In genomic region chr14:71594828-71595227, GRCh38 we compare ENCODE assay signal across 11 cellular contexts.
DNase-seq lines count a peak whose midpoint lies in the region; ATAC-seq, FAIRE-seq and TF ChIP-seq lines count a peak whose summit lies in the region.
"Had no signal": no experiment of that assay in that cellular context is flagged by ENCODE, and none has a peak within 500 bp of the region (broad histone marks: within the 10 kb centered on the region; RNA-seq: fewer than 3 reads in every experiment).

No MANE protein-coding gene starts in this region.

- H3K9ac ChIP-seq in HepG2 (ENCODE audit: insufficient read depth, low read depth, low read length) (no peak overlapping the region), mammary epithelial cell (ENCODE audit: insufficient read depth, low read length) (no peak overlapping the region)
- H3K9ac ChIP-seq: BLaER1 treated with 17β-estradiol and CSF1 and Interleukin-3, amounts not matched to agents 10 nM and 100 nM had no signal

- peaks cover 22% of the 10 kb centered on the region for H3K36me3 Mint-ChIP-seq in activated CD4-positive, alpha-beta memory T cell treated with anti-CD3 and anti-CD28 coated beads, Interleukin-2, amount 10 ng/mL, durations not matched to agents 7 days and 5 days (ENCODE audit: low read depth)

- H3K36me3 ChIP-seq in HepG2 (replicated peaks in 1 of 2; ENCODE audit: control insufficient read depth in 1 of 2, insufficient read depth in 2 of 2, low read length in 2 of 2) (no peaks in the 10 kb centered on the region), right lobe of liver (no peaks in the 10 kb centered on the region), mammary epithelial cell (ENCODE audit: insufficient read depth, low read length) (no peaks in the 10 kb centered on the region)

- 52% methylated on average over 3 of the region's 3 CpGs for WGBS in HepG2 (ENCODE audit: low lambda C conversion rate)
- WGBS in right lobe of liver (ENCODE audit: insufficient coverage, low coverage, low lambda C conversion rate, missing lambda C conversion rate), result 88% methylated on average over 1 of the region's 3 CpGs
- WGBS in mammary epithelial cell (ENCODE audit: low coverage, missing lambda C conversion rate), result 90% methylated on average over 3 of the region's 3 CpGs

- peak overlapping the region; percentile 37 for H3K27ac Mint-ChIP-seq in activated CD4-positive, alpha-beta memory T cell treated with anti-CD3 and anti-CD28 coated beads, Interleukin-2, amount 10 ng/mL, durations not matched to agents 7 days and 5 days
- H3K27ac Mint-ChIP-seq: WTC11 had no signal

- POLR2A ChIA-PET in HepG2 (lab: Yijun Ruan, JAX), result no interaction called here
- POLR2A ChIA-PET in activated CD4-positive, alpha-beta memory T cell treated with anti-CD3 and anti-CD28 coated beads, Interleukin-2, amount 10 ng/mL, durations not matched to agents 7 days and 5 days (lab: Charles Lee), result interaction anchor here (1.0 to 1.5 kb wide), 3 partner anchors 40 to 273 kb away, joined by 3 to 6 read pairs (median 4); no protein-coding TSS in a partner anchor

- H4K20me1 ChIP-seq in HepG2 (ENCODE audit: insufficient read depth, low read length), result no peaks in the 10 kb centered on the region
- H4K20me1 ChIP-seq in mammary epithelial cell (ENCODE audit: insufficient read depth, low read length), result peaks cover 2% of the 10 kb centered on the region

- dilution Hi-C loops in mammary epithelial cell (cut with HindIII; ENCODE audit: low sequenced_read_pairs), result no loop called here

- H3K27me3 Mint-ChIP-seq in activated CD4-positive, alpha-beta memory T cell treated with anti-CD3 and anti-CD28 coated beads, Interleukin-2, amount 10 ng/mL, durations not matched to agents 7 days and 5 days, result no peaks in the 10 kb centered on the region

- TF ChIP-seq POLR2A in HepG2 (IDR thresholded peaks at IDR 0.05; ENCODE audit: insufficient read depth in 1 of 2, low read depth in 2 of 2, low read length in 2 of 2) (no peak), right lobe of liver (IDR thresholded peaks at IDR 0.05) (no peak)

- TF ChIP-seq CTCF in HepG2 (CRISPR knock-in tag; IDR thresholded peaks at IDR 0.05) (no peak), right lobe of liver (IDR thresholded peaks at IDR 0.05) (no peak), fibroblast of the aortic adventitia (IDR thresholded peaks at IDR 0.05; ENCODE audit: insufficient read depth, low read length) (no peak), mammary epithelial cell (conservative IDR thresholded peaks at IDR 0.05 in 1 of 2, IDR thresholded peaks at IDR 0.05 in 1 of 2; ENCODE audit: extremely low read depth in 1 of 2, insufficient read depth in 1 of 2, low read depth in 1 of 2, low read length in 2 of 2) (no peak)

- no TSS peak for BruUV-seq in HepG2 (replicated peaks; lab: Mats Ljungman, UMichigan)
- BruUV-seq in mammary epithelial cell (replicated peaks; lab: Mats Ljungman, UMichigan), result no TSS peak

- DNase-seq in HepG2 (ENCODE audit: low spot score) (no peak), right lobe of liver (no peak), fibroblast of the aortic adventitia (ENCODE audit: low read depth) (peak; percentile 75), DMS79 treated with DMSO at 0.1 percent for 48 hours (lab: John Stamatoyannopoulos, UW) (no peak), left cardiac atrium (no peak), mammary epithelial cell (no peak)
- no peak for DNase-seq in activated CD4-positive, alpha-beta memory T cell treated with anti-CD3 and anti-CD28 coated beads, Interleukin-2, amount 10 ng/mL, durations not matched to agents 7 days and 5 days
- DNase-seq: NCI-H510A treated with DMSO at 0.1 percent for 48 hours had no signal

- no peaks in the 10 kb centered on the region for H3K27me3 ChIP-seq in HepG2 (ENCODE audit: control insufficient read depth in 1 of 2, insufficient read depth in 2 of 2, low read length in 2 of 2)
- no peaks in the 10 kb centered on the region for H3K27me3 ChIP-seq in right lobe of liver
- H3K27me3 ChIP-seq in mammary epithelial cell (ENCODE audit: insufficient read depth, low read length), result no peaks in the 10 kb centered on the region
- H3K27me3 ChIP-seq: BLaER1 treated with 17β-estradiol and CSF1 and Interleukin-3, amounts not matched to agents 10 nM and 100 nM had no signal

- FAIRE-seq in HepG2 (lab: Jason Lieb, UNC), result peak; percentile 15

- intact Hi-C loops in HepG2 (cut with micrococcal nuclease; ENCODE audit: unreplicated experiment) (no loop called here), right lobe of liver (cut with DNase I) (no loop called here), left cardiac atrium (cut with DNase I) (no loop called here), mammary epithelial cell (cut with micrococcal nuclease) (no loop called here)

- H3K4me1 Mint-ChIP-seq in activated CD4-positive, alpha-beta memory T cell treated with anti-CD3 and anti-CD28 coated beads, Interleukin-2, amount 10 ng/mL, durations not matched to agents 7 days and 5 days, result peaks cover 66% of the 10 kb centered on the region

- no peak overlapping the region for H3K27ac ChIP-seq in HepG2 (ENCODE audit: extremely low read length, insufficient read depth, low read length)
- no peak overlapping the region for H3K27ac ChIP-seq in right lobe of liver
- no peak overlapping the region for H3K27ac ChIP-seq in mammary epithelial cell (ENCODE audit: insufficient read depth, low read depth, low read length)
- H3K27ac ChIP-seq: BLaER1 treated with 17β-estradiol and CSF1 and Interleukin-3, amounts not matched to agents 10 nM and 100 nM had no signal

- peaks cover 14% of the 10 kb centered on the region for H3K4me1 ChIP-seq in HepG2 (ENCODE audit: insufficient read depth, low read length)
- H3K4me1 ChIP-seq in right lobe of liver, result no peaks in the 10 kb centered on the region
- H3K4me1 ChIP-seq in mammary epithelial cell (ENCODE audit: insufficient read depth, low read length), result peaks cover 19% of the 10 kb centered on the region

- TF ChIP-seq RAD21 in HepG2 (CRISPR knock-in tag; IDR thresholded peaks at IDR 0.05), result no peak

- no peak overlapping the region for H2AFZ ChIP-seq in HepG2 (ENCODE audit: low read length)
- H2AFZ ChIP-seq in mammary epithelial cell (ENCODE audit: low read depth, low read length), result no peak overlapping the region

- no peak overlapping the region for H3K4me3 ChIP-seq in HepG2 (replicated peaks in 1 of 3; ENCODE audit: insufficient read depth in 1 of 3, low read depth in 2 of 3, low read length in 3 of 3)
- no peak overlapping the region for H3K4me3 ChIP-seq in right lobe of liver
- H3K4me3 ChIP-seq in fibroblast of the aortic adventitia (ENCODE audit: low read depth, low read length), result no peak overlapping the region
- no peak overlapping the region for H3K4me3 ChIP-seq in mammary epithelial cell (replicated peaks in 1 of 3; ENCODE audit: insufficient read depth in 1 of 3, low read depth in 2 of 3, low read length in 3 of 3)
- H3K4me3 ChIP-seq: BLaER1 treated with 17β-estradiol and CSF1 and Interleukin-3, amounts not matched to agents 10 nM and 100 nM had no signal

- no peak for TF ChIP-seq EP300 in HepG2 (IDR thresholded peaks at IDR 0.05; ENCODE audit: low read depth in 2 of 2, low read length in 2 of 2)
- no peak for TF ChIP-seq EP300 in HepG2 (CRISPR knock-in tag; IDR thresholded peaks at IDR 0.05; ENCODE audit: borderline replicate concordance)

- H3K4me3 Mint-ChIP-seq in activated CD4-positive, alpha-beta memory T cell treated with anti-CD3 and anti-CD28 coated beads, Interleukin-2, amount 10 ng/mL, durations not matched to agents 7 days and 5 days, result no peak overlapping the region
- H3K4me3 Mint-ChIP-seq: WTC11 had no signal

- CTCF ChIA-PET in HepG2 (lab: Yijun Ruan, JAX; ENCODE audit: low intra/inter-chr PET ratio, low total read pairs), result no interaction called here
- CTCF ChIA-PET in activated CD4-positive, alpha-beta memory T cell treated with anti-CD3 and anti-CD28 coated beads, Interleukin-2, amount 10 ng/mL, durations not matched to agents 7 days and 5 days (lab: Charles Lee), result no interaction called here
- CTCF ChIA-PET in mammary epithelial cell (lab: Charles Lee; ENCODE audit: low non-redundant PET), result interaction anchor here (0.7 kb wide), 1 partner anchor 778 kb away, joined by 3 read pairs; no protein-coding TSS in a partner anchor

- no peak overlapping the region; the same call in 1 of the 2 replicates for H3K4me2 ChIP-seq in HepG2 (ENCODE audit: low read depth, low read length)
- no peak overlapping the region for H3K4me2 ChIP-seq in mammary epithelial cell (ENCODE audit: insufficient read depth, low read depth, low read length)

- no peaks in the 10 kb centered on the region for H3K79me2 ChIP-seq in HepG2 (ENCODE audit: insufficient read depth, low read length)
- H3K79me2 ChIP-seq in mammary epithelial cell (ENCODE audit: insufficient read depth, low read length), result peaks cover 36% of the 10 kb centered on the region

- H3K9me3 ChIP-seq in HepG2 (ENCODE audit: low read length) (0 out of 2 replicates have a peak, but pooled peaks cover 1% of the 10 kb centered on the region), right lobe of liver (no peaks in the 10 kb centered on the region), mammary epithelial cell (replicated peaks; ENCODE audit: insufficient read depth, low read length) (no peaks in the 10 kb centered on the region)

- in situ Hi-C loops in HepG2 (cut with HindIII; ENCODE audit: extremely low pct_ligation_motif_present, low pct_unique_long_range_greater_than_20kb) (no loop called here), mammary epithelial cell (cut with MboI; ENCODE audit: low sequenced_read_pairs in 2 of 2) (no loop called here)

- peak; percentile 77 for ATAC-seq in HepG2
- no peak for ATAC-seq in right lobe of liver
- no peak for ATAC-seq in HG02798 (IDR thresholded peaks at IDR 0.05; ENCODE audit: poor library complexity, unreplicated experiment)
- ATAC-seq in left cardiac atrium, result no peak
- ATAC-seq: WTC11 had no signal

- peaks cover 3% of the 10 kb centered on the region for H3K9me3 Mint-ChIP-seq in activated CD4-positive, alpha-beta memory T cell treated with anti-CD3 and anti-CD28 coated beads, Interleukin-2, amount 10 ng/mL, durations not matched to agents 7 days and 5 days

TF ChIP-seq in HepG2, 621 proteins besides CTCF, POLR2A, EP300 and RAD21:
- peak; percentile 34; the same call in 1 of the 2 replicates for TF ChIP-seq ZNF331 (CRISPR knock-in tag; IDR thresholded peaks at IDR 0.05)
- no peak for TF ChIP-seq ZBTB39 (CRISPR knock-in tag; IDR thresholded peaks at IDR 0.05)
